ENCODE assay signal across 1 cellular context in the genomic region with DNA sequence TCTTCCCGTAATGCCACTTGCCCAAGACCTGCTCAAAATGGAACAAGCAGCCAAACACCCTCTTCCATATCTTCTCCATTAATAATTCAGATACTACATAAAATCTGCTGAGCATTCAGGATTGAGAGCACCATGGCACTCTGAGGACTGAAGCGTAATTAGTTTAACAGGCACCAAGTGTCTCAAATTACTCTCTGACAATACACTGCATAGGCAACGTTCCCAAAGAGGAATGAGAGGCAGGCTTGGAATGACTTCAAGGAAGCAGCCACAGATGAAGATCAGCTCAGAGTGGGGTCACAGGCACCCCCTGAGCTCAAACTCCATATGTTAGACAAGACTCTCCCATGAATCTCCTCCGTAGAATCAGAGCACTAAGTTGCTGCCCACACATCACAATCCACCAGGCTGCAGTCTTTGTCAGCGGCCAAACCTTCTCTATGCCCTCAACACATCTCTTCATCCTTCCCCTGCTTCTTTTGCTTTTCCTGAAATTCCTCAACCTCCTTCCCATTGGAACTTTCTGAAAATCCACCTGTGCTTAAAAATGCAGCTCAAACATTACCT.
TF ChIP-seq lines count a peak whose summit lies in the region.

No MANE protein-coding gene starts in this region.

TF ChIP-seq in H1, 55 proteins besides CTCF, POLR2A, EP300 and RAD21 (continued from another document):
- no peak for TF ChIP-seq RBBP5 (IDR thresholded peaks at IDR 0.05; ENCODE audit: borderline replicate concordance, low read depth, low read length)
- TF ChIP-seq BACH1 (IDR thresholded peaks at IDR 0.05; ENCODE audit: low read length): no peak
- TF ChIP-seq SRF (IDR thresholded peaks at IDR 0.05; ENCODE audit: low read depth, low read length): no peak
- no peak for TF ChIP-seq KDM1A (IDR thresholded peaks at IDR 0.05; ENCODE audit: borderline replicate concordance, low read length)
- TF ChIP-seq RFX5 (IDR thresholded peaks at IDR 0.05; ENCODE audit: borderline replicate concordance, low read depth, low read length): no peak
- TF ChIP-seq KDM4A (IDR thresholded peaks at IDR 0.05; ENCODE audit: low read depth, low read length, severe bottlenecking): no peak
- no peak for TF ChIP-seq MAFK (IDR thresholded peaks at IDR 0.05; ENCODE audit: low read depth, low read length)
- no peak for TF ChIP-seq JUN (IDR thresholded peaks at IDR 0.05; ENCODE audit: low read depth, low read length)
- TF ChIP-seq TBP (IDR thresholded peaks at IDR 0.05; ENCODE audit: low read depth, low read length): no peak
- no peak for TF ChIP-seq ASH2L (IDR thresholded peaks at IDR 0.05; ENCODE audit: low read length)
- no peak for TF ChIP-seq PHF8 (conservative IDR thresholded peaks at IDR 0.05; ENCODE audit: low read depth, low read length)
